ENCODE assay signal across 27 cellular contexts in the genomic region with DNA sequence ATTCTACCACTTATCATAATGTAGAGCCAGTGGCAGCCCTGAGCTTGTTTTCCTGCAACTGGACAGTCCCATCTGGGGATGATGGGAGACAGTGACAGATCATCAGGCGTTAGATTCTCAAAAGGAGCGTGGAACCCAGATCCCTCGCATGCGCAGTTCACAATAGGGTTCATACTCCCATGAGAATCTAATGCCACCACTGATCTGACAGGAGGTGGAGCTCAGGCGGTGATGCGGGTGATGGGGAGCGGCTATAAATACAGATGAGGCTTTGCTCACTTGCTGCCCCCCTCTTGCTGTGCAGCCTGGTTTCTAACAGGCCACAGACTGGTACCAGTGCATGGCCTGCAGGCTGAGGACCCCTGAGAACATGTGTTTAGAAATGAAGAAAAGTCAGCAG.
"Had no signal": no experiment of that assay in that cellular context is flagged by ENCODE, and none has a peak within 500 bp of the region (broad histone marks: within the 10 kb centered on the region; RNA-seq: fewer than 3 reads in every experiment).

No MANE protein-coding gene starts in this region.

- DNase-seq: islet precursor cell; left ventricle myocardium inferior; mesendoderm; naive B cell; natural killer cell; nephron progenitor cell; occipital lobe; ovary; right lobe of liver; stimulated activated CD4-positive, alpha-beta T cell treated with anti-CD3 and anti-CD28 coated beads, Interleukin-1b, Interleukin-23, amount 100 ng/mL, for 48 hours; stimulated activated CD4-positive, alpha-beta T cell treated with anti-CD3 and anti-CD28 coated beads, Interleukin-2, amount 100 ng/mL, for 48 hours; stimulated activated CD4-positive, alpha-beta T cell treated with anti-CD3 and anti-CD28 coated beads, Interleukin-4, amount 100 ng/mL, for 4 hours; stimulated activated CD8-positive, alpha-beta memory T cell treated with anti-CD3 and anti-CD28 coated beads, Interleukin-4, amount 100 ng/mL, for 48 hours; stimulated activated naive CD4-positive, alpha-beta T cell; tibial artery; trophoblast cell; upper lobe of right lung had no signal

- H3K36me3 ChIP-seq: left ventricle myocardium inferior, neural progenitor cell, neutrophil, ovary, right atrium auricular region, right lobe of liver, suprapubic skin, thoracic aorta, tibial artery, upper lobe of right lung had no signal

- ATAC-seq: natural killer cell, right lobe of liver, upper lobe of right lung had no signal

- H3K4me3 ChIP-seq: left ventricle myocardium inferior, lung, neural progenitor cell, ovary, right atrium auricular region, right lobe of liver, smooth muscle cell, suprapubic skin, thoracic aorta, tibial artery, upper lobe of right lung had no signal

- H3K9me3 Mint-ChIP-seq: mesothelial cell of epicardium; naive B cell; natural killer cell; nephron progenitor cell; neural progenitor cell; stimulated activated naive CD8-positive, alpha-beta T cell treated with anti-CD3 and anti-CD28 coated beads, Interleukin-15, Interleukin-2, amounts not matched to agents 100 ng/mL and 50 ng/mL, for 24 hours had no signal

- H3K4me3 Mint-ChIP-seq: mesothelial cell of epicardium; naive B cell; natural killer cell; nephron progenitor cell; neural progenitor cell; stimulated activated naive CD8-positive, alpha-beta T cell treated with anti-CD3 and anti-CD28 coated beads, Interleukin-15, Interleukin-2, amounts not matched to agents 100 ng/mL and 50 ng/mL, for 24 hours had no signal

- H3K4me2 ChIP-seq: neural progenitor cell, smooth muscle cell had no signal

- H3K27ac Mint-ChIP-seq: mesothelial cell of epicardium; nephron progenitor cell; neural progenitor cell; progenitor cell of endocrine pancreas; stimulated activated naive CD8-positive, alpha-beta T cell treated with anti-CD3 and anti-CD28 coated beads, Interleukin-15, Interleukin-2, amounts not matched to agents 100 ng/mL and 50 ng/mL, for 24 hours had no signal

- H3K9ac ChIP-seq: neural progenitor cell had no signal

- H3K27ac ChIP-seq: left ventricle myocardium inferior, neural progenitor cell, neutrophil, ovary, right atrium auricular region, right lobe of liver, suprapubic skin, thoracic aorta, tibial artery, upper lobe of right lung had no signal

- H3K4me1 ChIP-seq: neural progenitor cell had no signal

- H3K36me3 Mint-ChIP-seq: mesothelial cell of epicardium, natural killer cell had no signal

- H3K27me3 ChIP-seq: neural progenitor cell, neutrophil, ovary, right atrium auricular region, right lobe of liver, suprapubic skin, tibial artery, upper lobe of right lung had no signal

- H3K9me3 ChIP-seq: left ventricle myocardium inferior, neutrophil, ovary, right atrium auricular region, right lobe of liver, suprapubic skin, thoracic aorta, tibial artery, upper lobe of right lung had no signal

- H3K4me1 Mint-ChIP-seq: mesothelial cell of epicardium had no signal

- H3K27me3 Mint-ChIP-seq: naive B cell; progenitor cell of endocrine pancreas; stimulated activated naive CD8-positive, alpha-beta T cell treated with anti-CD3 and anti-CD28 coated beads, Interleukin-15, Interleukin-2, amounts not matched to agents 100 ng/mL and 50 ng/mL, for 24 hours had no signal
